Comparison of ENCODE assay signal across 22 cellular contexts in genomic region chr1:19229828-19230325, GRCh38. TPM values are rescaled to one million over a fixed set of nuclear protein-coding genes. Genes with fewer than 3 reads are reported as not detected.
"Had no signal": no experiment of that assay in that cellular context is flagged by ENCODE, and none has a peak within 500 bp of the region (broad histone marks: within the 10 kb centered on the region; RNA-seq: fewer than 3 reads in every experiment).

No MANE protein-coding gene starts in this region.

- H3K36me3 ChIP-seq: uterus had no signal

- H3K27ac ChIP-seq: cardiac muscle cell, left ventricle myocardium inferior, right atrium auricular region, stomach, suprapubic skin, tibial nerve, uterus had no signal

- DNase-seq: activated B cell treated with CpG ODN at 0.5 μM for 24 hours; activated CD4-positive, alpha-beta T cell treated with anti-CD3 and anti-CD28 coated beads for 48 hours; activated naive CD4-positive, alpha-beta T cell; activated naive CD8-positive, alpha-beta T cell treated with anti-CD3 and anti-CD28 coated beads, Interleukin-2, amount 10 ng/mL, durations not matched to agents 7 days and 5 days; activated T-cell treated with anti-CD3 and anti-CD28 coated beads, Interleukin-2, amount 50 U/mL, for 1 hour; effector CD8-positive, alpha-beta T cell; foreskin melanocyte; immature natural killer cell; kidney glomerular epithelial cell; left ventricle myocardium inferior; mammary epithelial cell; natural killer cell; stimulated activated CD4-positive, alpha-beta T cell treated with anti-CD3 and anti-CD28 coated beads, Interleukin-12 subunit alpha, Interleukin-12 subunit beta, amount 100 ng/mL, for 4 hours; stimulated activated CD4-positive, alpha-beta T cell treated with anti-CD3 and anti-CD28 coated beads, Interleukin-4, amount 100 ng/mL, for 4 hours; stomach; SW 1271; T-helper 17 cell; uterus had no signal

- H3K27me3 ChIP-seq: cardiac muscle cell, right atrium auricular region, stomach, suprapubic skin, tibial nerve, uterus had no signal

- H3K9me3 ChIP-seq: left ventricle myocardium inferior, right atrium auricular region, stomach, suprapubic skin, tibial nerve, uterus had no signal

- ATAC-seq: natural killer cell, T-helper 17 cell had no signal

- H3K4me1 ChIP-seq: suprapubic skin, uterus had no signal

- H3K4me3 ChIP-seq: cardiac muscle cell, left ventricle myocardium inferior, right atrium auricular region, stomach, suprapubic skin, tibial nerve, uterus had no signal

RNA-seq across cellular contexts. Expression of gene AKR7A3, which starts 58.7 kb away (rescaled TPM):
- polyA plus RNA-seq: immature natural killer cell had no signal
